Comparison of ENCODE assay signal across 1 cellular context in genomic region chr1:66166746-66167145, GRCh38.
TF ChIP-seq lines count a peak whose summit lies in the region.

No MANE protein-coding gene starts in this region.

TF ChIP-seq in SK-N-SH, 30 proteins besides CTCF, POLR2A, EP300 and RAD21 (continued from another document):
- TF ChIP-seq MAX (IDR thresholded peaks at IDR 0.05; ENCODE audit: low read depth) (no peak), CHD2 (IDR thresholded peaks at IDR 0.05; ENCODE audit: low read length, partially characterized antibody) (no peak), ZBTB33 (IDR thresholded peaks at IDR 0.05; ENCODE audit: borderline replicate concordance, low read depth) (no peak), FOXJ3 (CRISPR knock-in tag; IDR thresholded peaks at IDR 0.05) (no peak), USF2 (IDR thresholded peaks at IDR 0.05; ENCODE audit: borderline replicate concordance, low read depth, low read length) (no peak), GATA2 (CRISPR knock-in tag; IDR thresholded peaks at IDR 0.05) (no peak)
